In genomic region chr3:140206196-140207040, GRCh38 we compare ENCODE assay signal across 9 cellular contexts.
DNase-seq lines count a peak whose midpoint lies in the region; ATAC-seq and TF ChIP-seq lines count a peak whose summit lies in the region.
"Had no signal": no experiment of that assay in that cellular context is flagged by ENCODE, and none has a peak within 500 bp of the region (broad histone marks: within the 10 kb centered on the region; RNA-seq: fewer than 3 reads in every experiment).

No MANE protein-coding gene starts in this region.

- intact Hi-C loops in IMR-90 (cut with micrococcal nuclease) = no loop called here
- intact Hi-C loops in aorta (cut with DNase I) = no loop called here

- H3K9me1 ChIP-seq in IMR-90 (ENCODE audit: insufficient read depth, low read length) = no peaks in the 10 kb centered on the region; the same call in 1 of the 2 replicates

- TF ChIP-seq POLR2A in IMR-90 (IDR thresholded peaks at IDR 0.05; ENCODE audit: low read depth, low read length) = no peak

- H4K91ac ChIP-seq in IMR-90 (ENCODE audit: insufficient read depth, low read depth, low read length) = no peak overlapping the region

- H3K4me1 ChIP-seq in IMR-90 (ENCODE audit: control insufficient read depth, insufficient read depth, low read length) (no peaks in the 10 kb centered on the region), hepatocyte (ENCODE audit: insufficient read depth) (no peaks in the 10 kb centered on the region), aorta (ENCODE audit: control insufficient read depth in 1 of 2, insufficient read depth in 2 of 2, low read length in 2 of 2) (no peaks in the 10 kb centered on the region)
- H3K4me1 ChIP-seq: colonic mucosa had no signal

- no peak overlapping the region for H4K8ac ChIP-seq in IMR-90 (ENCODE audit: low read depth in 2 of 2, low read length in 2 of 2)

- H3K23ac ChIP-seq in IMR-90 (ENCODE audit: low read depth, low read length) = no peak overlapping the region

- in situ Hi-C loops in IMR-90 (cut with MboI; ENCODE audit: low sequenced_read_pairs) = no loop called here

- H3K27me3 ChIP-seq in IMR-90 (ENCODE audit: control insufficient read depth, insufficient read depth, low read length) (no peaks in the 10 kb centered on the region), hepatocyte (peaks cover 2% of the 10 kb centered on the region), aorta (ENCODE audit: control insufficient read depth in 1 of 2, insufficient read depth in 2 of 2, low read length in 1 of 2) (no peaks in the 10 kb centered on the region)
- H3K27me3 ChIP-seq: colonic mucosa had no signal

- DNase-seq in AG10803 (ENCODE audit: low read depth) (peak; percentile 60), IMR-90 (peak; percentile 18), SW480 (ENCODE audit: low spot score) (peak; percentile 40), hepatocyte (ENCODE audit: low spot score) (peak; percentile 69), MV-4-11 (lab: John Stamatoyannopoulos, UW) (no peak), substantia nigra (lab: John Stamatoyannopoulos, UW) (no peak), NOMO-1 treated with dmso at 0.1 percent for 144 hours (lab: John Stamatoyannopoulos, UW; ENCODE audit: unreplicated experiment) (no peak), aorta (no peak)
- DNase-seq: colonic mucosa had no signal

- no peak overlapping the region for H3K56ac ChIP-seq in IMR-90 (ENCODE audit: extremely low read depth, insufficient read depth, low read length)

- H2BK120ac ChIP-seq in IMR-90 (ENCODE audit: low read depth, low read length) = no peak overlapping the region

- no peak overlapping the region for H3K4me2 ChIP-seq in IMR-90 (ENCODE audit: low read depth, low read length)
- no peak overlapping the region for H3K4me2 ChIP-seq in hepatocyte

- CTCF ChIA-PET in IMR-90 (lab: Yijun Ruan, JAX) = no interaction called here

- no TSS peak for BruUV-seq in IMR-90 (replicated peaks; lab: Mats Ljungman, UMichigan)

- no peak overlapping the region for H3K9ac ChIP-seq in IMR-90 (ENCODE audit: low read depth, low read length)

- no CpG with 5 or more reads among the region's 4 CpGs for WGBS in IMR-90 (ENCODE audit: extremely low coverage in 2 of 2, insufficient read length in 1 of 2), 2 experiments
- WGBS in hepatocyte (ENCODE audit: low lambda C conversion rate, missing lambda C conversion rate) = 22% methylated on average over 4 of the region's 4 CpGs
- WGBS in aorta, 2 donors = 27 to 38% methylated on average over 4 of the region's 4 CpGs

- H3K4me3 ChIP-seq in AG10803 (ENCODE audit: low read length) (no peak overlapping the region), IMR-90 (ENCODE audit: insufficient read depth, low read depth, low read length) (no peak overlapping the region), hepatocyte (no peak overlapping the region), aorta (ENCODE audit: low read length in 2 of 2) (no peak overlapping the region)
- H3K4me3 ChIP-seq: colonic mucosa had no signal

- no peak overlapping the region for H2BK20ac ChIP-seq in IMR-90 (ENCODE audit: low read depth, low read length)

- H3K14ac ChIP-seq in IMR-90 (replicated peaks; ENCODE audit: low read depth, low read length) = no peak overlapping the region

- H2AK5ac ChIP-seq in IMR-90 (ENCODE audit: low read depth, low read length) = no peak overlapping the region

- H3K18ac ChIP-seq in IMR-90 (ENCODE audit: low read depth, low read length) = no peak overlapping the region

- ATAC-seq in IMR-90 (ENCODE audit: low read depth) (no peak), aorta (ENCODE audit: low FRiP score) (no peak)

- no peak overlapping the region for H2BK5ac ChIP-seq in IMR-90 (ENCODE audit: low read depth, low read length, poor library complexity, severe bottlenecking)

- H4K5ac ChIP-seq in IMR-90 (ENCODE audit: low read depth, low read length) = no peak overlapping the region

- no peak overlapping the region for H2AK9ac ChIP-seq in IMR-90 (replicated peaks; ENCODE audit: low read depth, low read length, poor library complexity)

- H3K4ac ChIP-seq in IMR-90 (ENCODE audit: low read depth, low read length) = no peak overlapping the region

- no peak for TF ChIP-seq RAD21 in IMR-90 (IDR thresholded peaks at IDR 0.05; ENCODE audit: low read length)

- no peak overlapping the region for H2BK15ac ChIP-seq in IMR-90 (ENCODE audit: low read depth, low read length)

- H3K36me3 ChIP-seq in IMR-90 (ENCODE audit: control insufficient read depth, insufficient read depth, low read length) = no peaks in the 10 kb centered on the region
- no peaks in the 10 kb centered on the region for H3K36me3 ChIP-seq in hepatocyte (replicated peaks; ENCODE audit: insufficient read depth, low read depth)
- H3K36me3 ChIP-seq in aorta (ENCODE audit: control insufficient read depth in 1 of 2, insufficient read depth in 2 of 2, low read length in 1 of 2) = peaks cover 0 to 1% of the 10 kb centered on the region in 2 donors
- H3K36me3 ChIP-seq: colonic mucosa had no signal

- H3K79me1 ChIP-seq in IMR-90 (ENCODE audit: low read depth in 1 of 2, low read length in 2 of 2) = no peaks in the 10 kb centered on the region

- TF ChIP-seq CTCF in AG10803 (conservative IDR thresholded peaks at IDR 0.05; ENCODE audit: low read length) (no peak), IMR-90 (conservative IDR thresholded peaks at IDR 0.05; ENCODE audit: low read depth, low read length) (no peak), hepatocyte (IDR thresholded peaks at IDR 0.05; ENCODE audit: poor library complexity) (no peak)

- H3K9me2 ChIP-seq in hepatocyte (replicated peaks; ENCODE audit: insufficient read depth) = no peaks in the 10 kb centered on the region

- no peaks in the 10 kb centered on the region for H3K79me2 ChIP-seq in hepatocyte

- H3K9me3 ChIP-seq in IMR-90 (ENCODE audit: control insufficient read depth, insufficient read depth, low read length) (no peaks in the 10 kb centered on the region), hepatocyte (ENCODE audit: low read depth) (no peaks in the 10 kb centered on the region), aorta (ENCODE audit: control insufficient read depth, low read length) (no peaks in the 10 kb centered on the region)
- H3K9me3 ChIP-seq: colonic mucosa had no signal

- H2AFZ ChIP-seq in IMR-90 (replicated peaks; ENCODE audit: low read length, poor library complexity) (no peak overlapping the region), hepatocyte (no peak overlapping the region)

- dilution Hi-C loops in IMR-90 (cut with HindIII; ENCODE audit: low sequenced_read_pairs, unreplicated experiment) = no loop called here

- H4K20me1 ChIP-seq in IMR-90 (ENCODE audit: insufficient read depth, low read length) (no peaks in the 10 kb centered on the region), hepatocyte (ENCODE audit: insufficient read depth, poor library complexity, severe bottlenecking) (no peaks in the 10 kb centered on the region)

- H3K27ac ChIP-seq in IMR-90 (ENCODE audit: insufficient read depth, low read length) (no peak overlapping the region), hepatocyte (no peak overlapping the region), substantia nigra (ENCODE audit: low read depth, low read length, poor library complexity, severe bottlenecking) (no peak overlapping the region), aorta (ENCODE audit: low read depth in 1 of 2, low read length in 2 of 2) (no peak overlapping the region)
- H3K27ac ChIP-seq: colonic mucosa had no signal

- POLR2A ChIA-PET in IMR-90 (lab: Charles Lee; ENCODE audit: unreplicated experiment) = no interaction called here

TF ChIP-seq in IMR-90, 13 proteins besides CTCF, POLR2A, EP300 and RAD21:
- TF ChIP-seq MXI1 (IDR thresholded peaks at IDR 0.05; ENCODE audit: borderline replicate concordance, low read depth, low read length) = no peak
- TF ChIP-seq RFX5 (IDR thresholded peaks at IDR 0.05; ENCODE audit: low read depth, low read length) = no peak
- TF ChIP-seq RCOR1 (IDR thresholded peaks at IDR 0.05; ENCODE audit: insufficient replicate concordance, low read length) = no peak
- no peak for TF ChIP-seq CEBPB (IDR thresholded peaks at IDR 0.05; ENCODE audit: low read depth, low read length)
- TF ChIP-seq NFE2L2 (IDR thresholded peaks at IDR 0.05; ENCODE audit: low read depth, low read length) = no peak
- TF ChIP-seq CHD1 (IDR thresholded peaks at IDR 0.05; ENCODE audit: low read depth, low read length) = no peak
- TF ChIP-seq BHLHE40 (IDR thresholded peaks at IDR 0.05; ENCODE audit: low read depth, low read length) = no peak
- no peak for TF ChIP-seq ELK1 (IDR thresholded peaks at IDR 0.05; ENCODE audit: borderline replicate concordance, low read depth, low read length)
- no peak for TF ChIP-seq MAZ (IDR thresholded peaks at IDR 0.05; ENCODE audit: borderline replicate concordance, low read depth, low read length)
- TF ChIP-seq MAFK (IDR thresholded peaks at IDR 0.05; ENCODE audit: low read depth, low read length) = no peak
- TF ChIP-seq USF2 (IDR thresholded peaks at IDR 0.05; ENCODE audit: low read depth, low read length) = no peak

Comparison
In these comparisons a context has a peak if more than half of its experiments do, and no peak if none do; other contexts are left out.
1. DNase-seq: peak in AG10803 (single experiment), IMR-90 (single experiment), SW480 (single experiment) and hepatocyte (single experiment); none in MV-4-11 (single experiment), substantia nigra (0 of 49), NOMO-1 treated with dmso at 0.1 percent for 144 hours (single experiment) and aorta (0 of 2).